Comparison of ENCODE assay signal across 8 cellular contexts in the genomic region with DNA sequence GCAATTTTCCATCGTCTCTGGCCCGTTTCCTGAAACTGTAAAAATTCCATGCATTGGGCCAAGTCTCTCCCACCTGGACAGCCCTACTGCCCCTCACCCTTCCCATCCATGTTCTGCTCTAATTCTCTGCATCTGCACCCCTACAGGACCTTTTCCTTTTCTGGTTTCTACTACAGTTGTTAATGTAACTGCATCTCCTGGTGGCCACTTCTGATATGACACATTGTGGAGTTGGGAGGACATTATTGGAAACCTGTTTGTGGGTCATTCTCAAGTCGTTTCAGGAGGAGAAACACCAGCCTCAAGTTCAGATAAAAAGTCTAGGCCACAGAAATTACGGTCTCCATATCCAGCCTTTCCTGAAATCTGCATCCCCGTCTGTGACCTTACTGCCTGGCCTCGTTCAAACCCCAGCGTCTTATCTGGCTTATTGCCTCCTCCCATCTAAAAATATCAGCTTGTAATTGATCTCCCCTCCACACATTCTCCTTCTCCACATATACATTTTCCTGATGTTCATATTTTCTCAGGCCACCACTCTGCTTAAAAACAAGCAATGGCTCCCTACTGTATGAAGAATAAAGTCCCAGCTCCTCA. TPM values are rescaled to one million over a fixed set of nuclear protein-coding genes. Genes with fewer than 3 reads are reported as not detected.
DNase-seq lines count a peak whose midpoint lies in the region; ATAC-seq and TF ChIP-seq lines count a peak whose summit lies in the region.

No MANE protein-coding gene starts in this region.

- H2BK120ac ChIP-seq in trophoblast cell (ENCODE audit: insufficient read depth, low read length, poor library complexity): no peak overlapping the region

- no peaks in the 10 kb centered on the region for H3K4me1 ChIP-seq in trophoblast cell (ENCODE audit: control insufficient read depth in 1 of 2, insufficient read depth in 2 of 2, low read length in 2 of 2)

- H3K4ac ChIP-seq in trophoblast cell (ENCODE audit: low read depth, low read length): no peak overlapping the region

- peaks cover 17% of the 10 kb centered on the region for H3K9me3 Mint-ChIP-seq in WTC11

- no peak overlapping the region for H3K4me3 Mint-ChIP-seq in WTC11

- H4K8ac ChIP-seq in trophoblast cell (ENCODE audit: low read depth, low read length): no peak overlapping the region

- peaks cover 5% of the 10 kb centered on the region; the same call in 1 of the 2 replicates for H3K36me3 Mint-ChIP-seq in WTC11

- H3K36me3 ChIP-seq in trophoblast cell (ENCODE audit: control insufficient read depth in 1 of 2, insufficient read depth in 2 of 2, low read length in 2 of 2): no peaks in the 10 kb centered on the region

- WGBS in trophoblast cell (ENCODE audit: extremely low coverage, insufficient coverage, insufficient read length): no CpG with 5 or more reads among the region's 7 CpGs

- TF ChIP-seq CTCF in WTC11 (IDR thresholded peaks at IDR 0.05): peak; percentile 59

- H3K4me3 ChIP-seq in trophoblast cell (ENCODE audit: low read depth, low read length): no peak overlapping the region

- no peaks in the 10 kb centered on the region for H3K79me1 ChIP-seq in trophoblast cell (ENCODE audit: low read length)

- no peaks in the 10 kb centered on the region for H3K27me3 ChIP-seq in trophoblast cell (ENCODE audit: insufficient read depth, low read length)

- no peak overlapping the region for H3K27ac Mint-ChIP-seq in WTC11

- H2AK5ac ChIP-seq in trophoblast cell (ENCODE audit: low read length): no peak overlapping the region

- H2BK5ac ChIP-seq in trophoblast cell (ENCODE audit: low read depth, low read length, poor library complexity): no peak overlapping the region

- no peak overlapping the region for H4K12ac ChIP-seq in trophoblast cell (ENCODE audit: low read depth, low read length)

- H3K18ac ChIP-seq in trophoblast cell (ENCODE audit: low read length): no peak overlapping the region

- H2BK12ac ChIP-seq in trophoblast cell (ENCODE audit: low read length): no peak overlapping the region

- ATAC-seq in WTC11 (peak; percentile 81), GM18520 (IDR thresholded peaks at IDR 0.05; ENCODE audit: unreplicated experiment) (no peak), GM19035 (IDR thresholded peaks at IDR 0.05; ENCODE audit: unreplicated experiment) (no peak)

- DNase-seq in 8988T: peak; percentile 27
- DNase-seq in EH (ENCODE audit: low read depth): peak; percentile 69
- DNase-seq in KBM-7: peak; percentile 67
- DNase-seq in WTC11 (ENCODE audit: low spot score): peak; percentile 55
- peak; percentile 62 for DNase-seq in fibroblast of the conjunctiva (ENCODE audit: low read depth)
- peak; percentile 46 to 76 for DNase-seq in trophoblast cell

- H3K23ac ChIP-seq in trophoblast cell (ENCODE audit: low read length): no peak overlapping the region

- peaks cover 2% of the 10 kb centered on the region; the same call in 1 of the 2 replicates for H3K27me3 Mint-ChIP-seq in WTC11 (ENCODE audit: low read depth)

- no peaks in the 10 kb centered on the region for H3K9me3 ChIP-seq in trophoblast cell (ENCODE audit: insufficient read depth, low read depth, low read length)

- no peak overlapping the region for H3K27ac ChIP-seq in trophoblast cell (ENCODE audit: low read depth, low read length)

- no peak overlapping the region for H3K9ac ChIP-seq in trophoblast cell (ENCODE audit: low read length)

- H4K91ac ChIP-seq in trophoblast cell (ENCODE audit: low read depth, low read length): no peak overlapping the region

- POLR2A ChIA-PET in WTC11 (lab: Charles Lee): no interaction called here

- CTCF ChIA-PET in WTC11 (lab: Charles Lee): interaction anchor here (0.9 to 1.7 kb wide), 4 partner anchors 22 to 264 kb away, joined by 3 to 10 read pairs (median 4); no protein-coding TSS in a partner anchor

- no peak overlapping the region for H3K4me2 ChIP-seq in trophoblast cell (ENCODE audit: low read length)

- in situ Hi-C loops in KBM-7 (cut with MboI; ENCODE audit: low pct_unique_long_range_greater_than_20kb, low sequenced_read_pairs): no loop called here

- H3K14ac ChIP-seq in trophoblast cell (ENCODE audit: low read length): no peak overlapping the region

- H3K79me2 ChIP-seq in trophoblast cell (ENCODE audit: control insufficient read depth, insufficient read depth, low read length, poor library complexity): no peaks in the 10 kb centered on the region

- H2AFZ ChIP-seq in trophoblast cell (ENCODE audit: insufficient read depth, low read length, poor library complexity): no peak overlapping the region

- peaks cover 4% of the 10 kb centered on the region for H3K4me1 Mint-ChIP-seq in WTC11

TF ChIP-seq in WTC11, 78 proteins besides CTCF, POLR2A, EP300 and RAD21:
- no peak for TF ChIP-seq FOXJ3 (CRISPR knock-in tag; IDR thresholded peaks at IDR 0.05; ENCODE audit: borderline replicate concordance)
- no peak for TF ChIP-seq NR1H2 (CRISPR knock-in tag; IDR thresholded peaks at IDR 0.05)
- TF ChIP-seq TEAD4 (CRISPR knock-in tag; IDR thresholded peaks at IDR 0.05): no peak
- no peak for TF ChIP-seq TEAD1 (CRISPR knock-in tag; IDR thresholded peaks at IDR 0.05)
- no peak for TF ChIP-seq IRF2 (CRISPR knock-in tag; IDR thresholded peaks at IDR 0.05; ENCODE audit: borderline replicate concordance, low read depth)
- no peak for TF ChIP-seq SOX15 (CRISPR knock-in tag; IDR thresholded peaks at IDR 0.05)
- TF ChIP-seq, protein P1, sequence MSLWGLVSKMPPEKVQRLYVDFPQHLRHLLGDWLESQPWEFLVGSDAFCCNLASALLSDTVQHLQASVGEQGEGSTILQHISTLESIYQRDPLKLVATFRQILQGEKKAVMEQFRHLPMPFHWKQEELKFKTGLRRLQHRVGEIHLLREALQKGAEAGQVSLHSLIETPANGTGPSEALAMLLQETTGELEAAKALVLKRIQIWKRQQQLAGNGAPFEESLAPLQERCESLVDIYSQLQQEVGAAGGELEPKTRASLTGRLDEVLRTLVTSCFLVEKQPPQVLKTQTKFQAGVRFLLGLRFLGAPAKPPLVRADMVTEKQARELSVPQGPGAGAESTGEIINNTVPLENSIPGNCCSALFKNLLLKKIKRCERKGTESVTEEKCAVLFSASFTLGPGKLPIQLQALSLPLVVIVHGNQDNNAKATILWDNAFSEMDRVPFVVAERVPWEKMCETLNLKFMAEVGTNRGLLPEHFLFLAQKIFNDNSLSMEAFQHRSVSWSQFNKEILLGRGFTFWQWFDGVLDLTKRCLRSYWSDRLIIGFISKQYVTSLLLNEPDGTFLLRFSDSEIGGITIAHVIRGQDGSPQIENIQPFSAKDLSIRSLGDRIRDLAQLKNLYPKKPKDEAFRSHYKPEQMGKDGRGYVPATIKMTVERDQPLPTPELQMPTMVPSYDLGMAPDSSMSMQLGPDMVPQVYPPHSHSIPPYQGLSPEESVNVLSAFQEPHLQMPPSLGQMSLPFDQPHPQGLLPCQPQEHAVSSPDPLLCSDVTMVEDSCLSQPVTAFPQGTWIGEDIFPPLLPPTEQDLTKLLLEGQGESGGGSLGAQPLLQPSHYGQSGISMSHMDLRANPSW (CRISPR knock-in tag; conservative IDR thresholded peaks at IDR 0.05; ENCODE audit: low read depth): no peak
- no peak for TF ChIP-seq ZNF232 (CRISPR knock-in tag; IDR thresholded peaks at IDR 0.05)
- no peak for TF ChIP-seq RORB (CRISPR knock-in tag; IDR thresholded peaks at IDR 0.05)
- TF ChIP-seq, protein P2, sequence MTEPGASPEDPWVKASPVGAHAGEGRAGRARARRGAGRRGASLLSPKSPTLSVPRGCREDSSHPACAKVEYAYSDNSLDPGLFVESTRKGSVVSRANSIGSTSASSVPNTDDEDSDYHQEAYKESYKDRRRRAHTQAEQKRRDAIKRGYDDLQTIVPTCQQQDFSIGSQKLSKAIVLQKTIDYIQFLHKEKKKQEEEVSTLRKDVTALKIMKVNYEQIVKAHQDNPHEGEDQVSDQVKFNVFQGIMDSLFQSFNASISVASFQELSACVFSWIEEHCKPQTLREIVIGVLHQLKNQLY (CRISPR knock-in tag; IDR thresholded peaks at IDR 0.05): no peak
- TF ChIP-seq NFE2L1 (CRISPR knock-in tag; IDR thresholded peaks at IDR 0.05): no peak

RNA-seq across cellular contexts. Expression of a gene that starts 37.6 kb away (rescaled TPM):
- 0.66 to 1.4 TPM (median 1.4 TPM) in 3 replicates for total RNA-seq in WTC11 (2021)
- polyA plus RNA-seq in trophoblast cell (2013): 10.1 and 10.7 TPM in 2 replicates
